Comparison of ENCODE assay signal across 9 cellular contexts in the genomic region with DNA sequence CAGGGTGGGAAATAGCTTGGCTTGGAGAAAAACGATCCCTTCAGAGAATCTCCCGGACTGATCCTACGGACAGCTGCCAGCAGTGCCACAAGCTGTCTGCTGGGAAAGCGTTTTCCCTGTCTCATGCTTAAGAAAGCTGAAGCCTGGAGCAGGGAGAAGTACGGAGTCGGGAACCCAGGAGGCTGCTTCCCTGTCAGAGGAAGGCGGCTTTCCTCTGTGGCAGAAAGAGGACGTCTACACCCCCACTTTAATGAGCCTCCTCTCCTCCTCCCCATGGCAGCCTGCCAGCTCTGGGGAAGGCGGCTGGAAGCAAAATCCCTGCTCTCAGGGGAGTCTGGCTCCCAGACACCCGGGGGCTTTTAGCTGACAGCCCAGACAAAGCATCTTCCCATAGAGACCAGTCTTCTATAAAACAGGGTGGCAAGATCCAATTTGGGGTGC. TPM values are rescaled to one million over a fixed set of nuclear protein-coding genes. Genes with fewer than 3 reads are reported as not detected.
DNase-seq lines count a peak whose midpoint lies in the region; ATAC-seq, FAIRE-seq and TF ChIP-seq lines count a peak whose summit lies in the region.
"Had no signal": no experiment of that assay in that cellular context is flagged by ENCODE, and none has a peak within 500 bp of the region (broad histone marks: within the 10 kb centered on the region; RNA-seq: fewer than 3 reads in every experiment).

No MANE protein-coding gene starts in this region.

- peak overlapping the region; percentile 21 for H3K9ac ChIP-seq in NT2/D1 (ENCODE audit: insufficient read length, low read depth)

- H3K27me3 ChIP-seq in NT2/D1 (ENCODE audit: insufficient read depth, insufficient read length) = no peaks in the 10 kb centered on the region

- H3K36me3 Mint-ChIP-seq in activated T-cell treated with anti-CD3 and anti-CD28 coated beads, Interleukin-2, amount 50 U/mL, for 24 hours (ENCODE audit: low read depth) = peaks cover 26% of the 10 kb centered on the region
- H3K36me3 Mint-ChIP-seq in activated T-cell treated with anti-CD3 and anti-CD28 coated beads, Interleukin-2, amount 50 U/mL, for 4 hours (ENCODE audit: insufficient read depth) = peaks cover 8% of the 10 kb centered on the region
- H3K36me3 Mint-ChIP-seq in stimulated activated effector memory CD8-positive, alpha-beta T cell treated with anti-CD3 and anti-CD28 coated beads, Interleukin-12 subunit alpha, Interleukin-12 subunit beta, amount 100 ng/mL, for 72 hours = peaks cover 53% of the 10 kb centered on the region

- TF ChIP-seq CTCF in fibroblast of pulmonary artery (IDR thresholded peaks at IDR 0.05; ENCODE audit: low read length, missing control alignments) = no peak

- peaks cover 97% of the 10 kb centered on the region for H3K4me1 Mint-ChIP-seq in activated T-cell treated with anti-CD3 and anti-CD28 coated beads, Interleukin-2, amount 50 U/mL, for 24 hours (ENCODE audit: low read depth)
- peaks cover 91% of the 10 kb centered on the region for H3K4me1 Mint-ChIP-seq in activated T-cell treated with anti-CD3 and anti-CD28 coated beads, Interleukin-2, amount 50 U/mL, for 4 hours (ENCODE audit: low read depth)
- peaks cover 98% of the 10 kb centered on the region for H3K4me1 Mint-ChIP-seq in stimulated activated effector memory CD8-positive, alpha-beta T cell treated with anti-CD3 and anti-CD28 coated beads, Interleukin-12 subunit alpha, Interleukin-12 subunit beta, amount 100 ng/mL, for 72 hours

- no peak for ATAC-seq in activated T-cell treated with anti-CD3 and anti-CD28 coated beads, Interleukin-2, amount 50 U/mL, for 4 hours
- ATAC-seq in stimulated activated effector memory CD8-positive, alpha-beta T cell treated with anti-CD3 and anti-CD28 coated beads, Interleukin-12 subunit alpha, Interleukin-12 subunit beta, amount 100 ng/mL, for 72 hours = no peak

- no peak for DNase-seq in activated T-cell treated with anti-CD3 and anti-CD28 coated beads, Interleukin-2, amount 50 U/mL, for 24 hours
- no peak for DNase-seq in activated T-cell treated with anti-CD3 and anti-CD28 coated beads, Interleukin-2, amount 50 U/mL, for 4 hours
- DNase-seq in NT2/D1 (ENCODE audit: low read depth, low spot score) (no peak), fibroblast of pulmonary artery (ENCODE audit: low read depth) (peak; percentile 38), NOMO-1 (lab: John Stamatoyannopoulos, UW; ENCODE audit: unreplicated experiment in 2 of 2) (no peak), frontal cortex (ENCODE audit: low spot score in 2 of 2) (no peak)
- DNase-seq in stimulated activated effector memory CD8-positive, alpha-beta T cell treated with anti-CD3 and anti-CD28 coated beads, Interleukin-12 subunit alpha, Interleukin-12 subunit beta, amount 100 ng/mL, for 72 hours (ENCODE audit: low spot score in 2 of 2) = no peak
- DNase-seq in stimulated activated naive CD4-positive, alpha-beta T cell (lab: John Stamatoyannopoulos, UW) = no peak
- DNase-seq: EL had no signal

- no peak for FAIRE-seq in frontal cortex (lab: Jason Lieb, UNC)

- H3K9me3 ChIP-seq in NT2/D1 (ENCODE audit: insufficient read depth, low read length) = no peaks in the 10 kb centered on the region

- no peaks in the 10 kb centered on the region for H3K9me3 Mint-ChIP-seq in activated T-cell treated with anti-CD3 and anti-CD28 coated beads, Interleukin-2, amount 50 U/mL, for 24 hours
- H3K9me3 Mint-ChIP-seq in activated T-cell treated with anti-CD3 and anti-CD28 coated beads, Interleukin-2, amount 50 U/mL, for 4 hours = no peaks in the 10 kb centered on the region
- no peaks in the 10 kb centered on the region for H3K9me3 Mint-ChIP-seq in stimulated activated effector memory CD8-positive, alpha-beta T cell treated with anti-CD3 and anti-CD28 coated beads, Interleukin-12 subunit alpha, Interleukin-12 subunit beta, amount 100 ng/mL, for 72 hours

- H3K4me3 Mint-ChIP-seq in activated T-cell treated with anti-CD3 and anti-CD28 coated beads, Interleukin-2, amount 50 U/mL, for 24 hours = peak overlapping the region; percentile 43
- H3K4me3 Mint-ChIP-seq in activated T-cell treated with anti-CD3 and anti-CD28 coated beads, Interleukin-2, amount 50 U/mL, for 4 hours = no peak overlapping the region
- peak overlapping the region; percentile 99 for H3K4me3 Mint-ChIP-seq in stimulated activated effector memory CD8-positive, alpha-beta T cell treated with anti-CD3 and anti-CD28 coated beads, Interleukin-12 subunit alpha, Interleukin-12 subunit beta, amount 100 ng/mL, for 72 hours

- H3K27ac Mint-ChIP-seq in activated T-cell treated with anti-CD3 and anti-CD28 coated beads, Interleukin-2, amount 50 U/mL, for 24 hours = peak overlapping the region; percentile 98
- no peak overlapping the region for H3K27ac Mint-ChIP-seq in stimulated activated effector memory CD8-positive, alpha-beta T cell treated with anti-CD3 and anti-CD28 coated beads, Interleukin-12 subunit alpha, Interleukin-12 subunit beta, amount 100 ng/mL, for 72 hours

- no peaks in the 10 kb centered on the region for H3K36me3 ChIP-seq in NT2/D1 (ENCODE audit: insufficient read depth, insufficient read length, low read length)

- H3K4me3 ChIP-seq in NT2/D1 (ENCODE audit: insufficient read length, low read depth) = no peak overlapping the region
- H3K4me3 ChIP-seq in fibroblast of pulmonary artery (replicated peaks; ENCODE audit: low read depth, low read length) = no peak overlapping the region

- no peaks in the 10 kb centered on the region for H3K27me3 Mint-ChIP-seq in activated T-cell treated with anti-CD3 and anti-CD28 coated beads, Interleukin-2, amount 50 U/mL, for 24 hours
- no peaks in the 10 kb centered on the region for H3K27me3 Mint-ChIP-seq in activated T-cell treated with anti-CD3 and anti-CD28 coated beads, Interleukin-2, amount 50 U/mL, for 4 hours (ENCODE audit: low read depth)

- H3K4me1 ChIP-seq in NT2/D1 (ENCODE audit: insufficient read depth, insufficient read length) = peaks cover 37% of the 10 kb centered on the region

RNA-seq across cellular contexts. Expression of a gene that starts 7.3 kb away (rescaled TPM):
- 10 to 100 TPM; 24.2 to 36.3 (median 30.3) TPM for total RNA-seq in activated T-cell treated with anti-CD3 and anti-CD28 coated beads, Interleukin-2, amount 50 U/mL, for 4 hours
- total RNA-seq in frontal cortex = 127 TPM
